In the genomic region with DNA sequence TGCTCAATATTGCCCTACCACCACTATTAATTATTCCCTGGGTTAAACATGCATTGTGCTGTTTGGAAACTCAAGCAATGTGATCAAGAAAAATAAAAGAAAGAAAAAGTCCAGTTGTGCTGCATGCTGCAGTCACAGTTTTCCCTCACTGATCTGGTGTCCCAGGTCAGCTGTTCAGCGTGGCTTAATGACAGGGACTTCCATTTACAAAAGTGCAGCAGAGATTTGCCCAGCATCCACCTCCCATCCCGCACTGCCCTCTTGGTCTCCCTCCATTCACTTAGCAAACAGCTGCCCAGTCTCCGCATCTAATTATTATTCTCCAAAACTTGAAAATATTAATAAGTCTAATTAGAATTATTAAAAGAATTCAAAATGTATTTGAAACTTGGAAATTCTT, we compare ENCODE assay signal across 18 cellular contexts. TPM values are rescaled to one million over a fixed set of nuclear protein-coding genes. Genes with fewer than 3 reads are reported as not detected.
A peak's percentile ranks its signal among the peaks of the same experiment; 100 is the strongest.
DNase-seq lines count a peak whose midpoint lies in the region; FAIRE-seq and TF ChIP-seq lines count a peak whose summit lies in the region.
"Had no signal": no experiment of that assay in that cellular context is flagged by ENCODE, and none has a peak within 500 bp of the region (broad histone marks: within the 10 kb centered on the region; RNA-seq: fewer than 3 reads in every experiment).

No MANE protein-coding gene starts in this region.

- intact Hi-C loops in dorsolateral prefrontal cortex (cut with DNase I), result no loop called here
- intact Hi-C loops in CD14-positive monocyte (cut with micrococcal nuclease), result no loop called here

- TF ChIP-seq POLR2A in GM12892 (IDR thresholded peaks at IDR 0.05; ENCODE audit: low read depth, low read length), result no peak

- peak in 1 of 10 donors; percentile 27 for DNase-seq in dorsolateral prefrontal cortex
- peak; percentile 56 for DNase-seq in medulla oblongata (ENCODE audit: extremely low spot score)
- DNase-seq in superior temporal gyrus (ENCODE audit: extremely low spot score), result peak; percentile 56
- DNase-seq in CD14-positive monocyte (ENCODE audit: low spot score), result no peak
- no peak for DNase-seq in DMS153 (lab: John Stamatoyannopoulos, UW)
- DNase-seq in GM12892 (ENCODE audit: insufficient read length), result no peak
- DNase-seq: ACHN; CD4-positive, alpha-beta memory T cell; DMS79 treated with DMSO at 0.1 percent for 48 hours; GF-D8; H9 had no signal

- H3K27me3 Mint-ChIP-seq in CD14-positive monocyte (ENCODE audit: low read depth in 3 of 3), result peaks cover 0 to 1% (median 0%) of the 10 kb centered on the region in 3 donors

- H3K4me3 Mint-ChIP-seq in CD14-positive monocyte, result no peak overlapping the region
- H3K4me3 Mint-ChIP-seq: CD4-positive, alpha-beta memory T cell; H9 had no signal

- H3K36me3 Mint-ChIP-seq in CD14-positive monocyte, result no peaks in the 10 kb centered on the region
- H3K36me3 Mint-ChIP-seq: CD4-positive, alpha-beta memory T cell had no signal

- H3K4me3 ChIP-seq in dorsolateral prefrontal cortex, result peak overlapping the region in 1 of 59 donors; percentile 37
- H3K4me3 ChIP-seq: GM12878 had no signal

- no peaks in the 10 kb centered on the region for H3K27me3 ChIP-seq in dorsolateral prefrontal cortex

- peak overlapping the region in 57 of 59 donors; percentile 6 to 99 (median 91) for H3K27ac ChIP-seq in dorsolateral prefrontal cortex
- H3K27ac ChIP-seq: C4-2B had no signal

- TF ChIP-seq CTCF in dorsolateral prefrontal cortex (IDR thresholded peaks at IDR 0.05 in 54 of 56, conservative IDR thresholded peaks at IDR 0.05 in 2 of 56; ENCODE audit: low read depth in 1 of 56, partially characterized antibody in 56 of 56) (peak in 1 of 56 donors; percentile 8), CD14-positive monocyte (IDR thresholded peaks at IDR 0.05) (no peak)

- FAIRE-seq in GM12892 (lab: Jason Lieb, UNC), result no peak
- FAIRE-seq: A204.1, GM12878, GM19239, H1 had no signal

- no peaks in the 10 kb centered on the region for H3K4me1 Mint-ChIP-seq in CD14-positive monocyte
- H3K4me1 Mint-ChIP-seq: CD4-positive, alpha-beta memory T cell; H9 had no signal

- no peak overlapping the region for H3K27ac Mint-ChIP-seq in CD14-positive monocyte
- H3K27ac Mint-ChIP-seq: CD4-positive, alpha-beta memory T cell; H9 had no signal

- H3K9me3 Mint-ChIP-seq in CD14-positive monocyte, result peaks cover 0 to 8% (median 0%) of the 10 kb centered on the region in 7 donors

RNA-seq across cellular contexts. Expression of a gene that starts 2.0 kb away (rescaled TPM):
- total RNA-seq in dorsolateral prefrontal cortex, result 1 to 10 TPM in 18 of 120 experiments, under 1 TPM in 32, not detected in 70; 0.32 to 3.0 (median 0.75) TPM
- not detected for polyA plus RNA-seq in CD14-positive monocyte
- polyA plus RNA-seq in GM12892 (2012; ENCODE audit: missing spikeins), result not detected
- total RNA-seq: CD4-positive, alpha-beta memory T cell; H1; H9; HT-29 had no signal
- polyA plus RNA-seq: BJ; CD4-positive, alpha-beta memory T cell; H1 had no signal

RNA-seq across cellular contexts. Expression of a gene that starts 10.8 kb away (rescaled TPM):
- total RNA-seq in dorsolateral prefrontal cortex, result 1 to 10 TPM in 8 of 120 experiments, under 1 TPM in 37, not detected in 75; 0.51 to 2.5 (median 0.74) TPM
- polyA plus RNA-seq in CD14-positive monocyte, result not detected
- polyA plus RNA-seq in GM12892 (2012; ENCODE audit: missing spikeins), result not detected
- total RNA-seq: CD4-positive, alpha-beta memory T cell; GM12878; H1; H9; HT-29 had no signal
- polyA plus RNA-seq: BJ; CD4-positive, alpha-beta memory T cell; GM12878; H1 had no signal

RNA-seq across cellular contexts. Expression of a gene that starts 16.1 kb away (rescaled TPM):
- 1 to 10 TPM in 3 of 120 experiments, under 1 TPM in 92, not detected in 25; 0.11 to 1.1 (median 0.37) TPM for total RNA-seq in dorsolateral prefrontal cortex
- polyA plus RNA-seq in CD14-positive monocyte, result not detected
- not detected for polyA plus RNA-seq in GM12892 (2012; ENCODE audit: missing spikeins)
- total RNA-seq: CD4-positive, alpha-beta memory T cell; GM12878; H1; H9; HT-29 had no signal
- polyA plus RNA-seq: BJ; CD4-positive, alpha-beta memory T cell; GM12878; H1 had no signal

RNA-seq across cellular contexts. Expression of a gene that starts 35.0 kb away (rescaled TPM):
- under 1 TPM in 1 of 120 experiments, not detected in 119; 0.56 TPM for total RNA-seq in dorsolateral prefrontal cortex
- not detected for polyA plus RNA-seq in CD14-positive monocyte
- polyA plus RNA-seq in GM12892 (2012; ENCODE audit: missing spikeins), result not detected
- total RNA-seq: CD4-positive, alpha-beta memory T cell; GM12878; H1; H9; HT-29 had no signal
- polyA plus RNA-seq: BJ; CD4-positive, alpha-beta memory T cell; GM12878; H1 had no signal

RNA-seq across cellular contexts. Expression of a gene that starts 43.4 kb away (rescaled TPM):
- total RNA-seq in dorsolateral prefrontal cortex, result 1 to 10 TPM in 1 of 120 experiments, under 1 TPM in 33, not detected in 86; 0.21 to 1.1 (median 0.35) TPM
- not detected for polyA plus RNA-seq in CD14-positive monocyte
- not detected for polyA plus RNA-seq in GM12892 (2012; ENCODE audit: missing spikeins)
- total RNA-seq: CD4-positive, alpha-beta memory T cell; GM12878; H1; H9; HT-29 had no signal
- polyA plus RNA-seq: BJ; CD4-positive, alpha-beta memory T cell; H1 had no signal

Comparison
In these comparisons a context has a peak if more than half of its experiments do, and no peak if none do; other contexts are left out.
1. DNase-seq: peak in medulla oblongata (single experiment) and superior temporal gyrus (single experiment); none in CD14-positive monocyte (single experiment), DMS153 (single experiment) and GM12892 (single experiment).